ENCODE assay signal across 8 cellular contexts in the genomic region with DNA sequence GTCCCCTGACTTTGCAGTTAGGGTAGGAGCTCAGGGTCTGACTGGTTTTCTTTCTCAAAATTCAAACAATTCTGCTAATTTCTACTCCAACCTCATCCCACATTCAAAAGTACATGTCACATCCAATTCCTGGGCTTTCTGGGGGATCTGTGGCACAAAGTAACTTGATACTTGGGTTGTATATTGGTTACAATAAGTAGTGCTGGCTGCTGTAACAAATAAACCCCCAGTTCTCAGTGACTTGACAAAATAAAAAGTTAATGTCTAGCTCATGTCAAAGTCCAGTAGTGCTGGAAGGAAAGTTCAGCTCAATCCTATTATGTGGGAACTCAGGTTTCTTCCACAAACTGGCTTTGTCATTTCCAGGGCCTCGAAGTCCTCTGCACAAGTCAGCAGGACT.
"Had no signal": no experiment of that assay in that cellular context is flagged by ENCODE, and none has a peak within 500 bp of the region (broad histone marks: within the 10 kb centered on the region; RNA-seq: fewer than 3 reads in every experiment).

No MANE protein-coding gene starts in this region.

- H3K4me3 ChIP-seq: GM12878 had no signal

- FAIRE-seq: G401.6, GM12878, GM12891, GM12892, GM18507, GM19239 had no signal

- DNase-seq: GDM1, GF-D8 had no signal

- ATAC-seq: GM12878 had no signal
